ENCODE assay signal across 14 cellular contexts in the genomic region with DNA sequence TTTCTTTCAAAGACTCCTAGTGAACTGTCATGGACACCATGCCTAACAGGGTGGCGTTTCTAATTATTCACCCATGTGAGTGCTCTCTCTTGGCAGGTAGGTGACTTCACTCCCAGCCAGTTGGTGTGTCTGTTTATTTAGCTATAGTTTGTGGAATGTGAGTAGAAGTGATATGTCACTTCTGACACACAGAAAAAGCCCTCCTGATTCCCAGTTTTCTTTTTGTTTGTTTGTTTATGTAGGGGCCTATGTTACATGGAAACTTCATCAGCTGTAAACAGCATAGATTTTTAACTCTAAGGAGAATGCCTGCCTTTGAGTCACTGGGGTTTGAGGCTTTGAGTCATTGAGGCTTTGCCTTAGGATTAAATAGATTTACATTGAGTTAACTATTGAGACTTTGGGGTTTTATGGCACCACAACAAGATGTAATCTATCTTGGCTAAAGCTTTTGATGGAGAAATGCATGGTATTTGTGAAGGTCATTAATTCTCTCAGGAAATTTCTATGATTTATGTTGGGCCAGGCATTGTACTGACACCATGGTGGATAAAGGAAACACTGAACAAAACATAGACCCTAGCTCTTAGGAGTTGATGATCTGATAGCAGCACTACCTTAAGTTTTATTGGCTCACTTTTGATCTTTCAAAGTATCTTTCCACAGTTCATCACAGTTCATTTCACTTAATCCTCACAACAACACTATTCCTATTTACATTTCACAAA. TPM values are rescaled to one million over a fixed set of nuclear protein-coding genes. Genes with fewer than 3 reads are reported as not detected.
DNase-seq lines count a peak whose midpoint lies in the region; ATAC-seq lines count a peak whose summit lies in the region.
"Had no signal": no experiment of that assay in that cellular context is flagged by ENCODE, and none has a peak within 500 bp of the region (broad histone marks: within the 10 kb centered on the region; RNA-seq: fewer than 3 reads in every experiment).

No MANE protein-coding gene starts in this region.

- ATAC-seq in GM21619 (IDR thresholded peaks at IDR 0.05; ENCODE audit: unreplicated experiment) = no peak
- ATAC-seq: activated CD4-positive, alpha-beta T cell treated with anti-CD3 and anti-CD28 coated beads for 36 hours had no signal

- DNase-seq in AG08395 (ENCODE audit: low spot score) = peak; percentile 27
- DNase-seq in HT1080 (ENCODE audit: low read depth) = peak; percentile 52
- DNase-seq in SW480 (ENCODE audit: low spot score) = peak; percentile 44
- peak; percentile 55 for DNase-seq in islet precursor cell
- no peak for DNase-seq in activated CD8-positive, alpha-beta memory T cell treated with anti-CD3 and anti-CD28 coated beads, Interleukin-2, amount 50 U/mL, for 48 hours
- no peak for DNase-seq in COR-L47 (lab: John Stamatoyannopoulos, UW)
- no peak for DNase-seq in NCI-H526 (lab: John Stamatoyannopoulos, UW)
- DNase-seq: activated CD4-positive, alpha-beta T cell treated with anti-CD3 and anti-CD28 coated beads for 36 hours; activated T-cell treated with anti-CD3 and anti-CD28 coated beads, Interleukin-2, amount 50 U/mL, for 48 hours; amniotic stem cell; NCI-H2171 treated with DMSO at 0.1 percent for 48 hours; nucleus accumbens; spleen had no signal

RNA-seq across cellular contexts. Expression of a gene that starts 45.3 kb away (rescaled TPM):
- 29.3 and 33.5 TPM in 2 replicates for total RNA-seq in HT1080 (2014; rRNA removed; shearing (Covaris generic))
- polyA plus RNA-seq in HT1080 (2015; cell fraction: cytosol; rRNA removed) = 49.3 and 56.4 TPM in 2 replicates
- 74.5 and 78.4 TPM in 2 replicates for polyA plus RNA-seq in HT1080 (2015; cell fraction: nucleus; rRNA removed)

Comparison
In these comparisons a context has a peak if more than half of its experiments do, and no peak if none do; other contexts are left out.
1. DNase-seq: peak in AG08395 (single experiment), HT1080 (single experiment), SW480 (single experiment) and islet precursor cell (single experiment); none in activated CD8-positive, alpha-beta memory T cell treated with anti-CD3 and anti-CD28 coated beads, Interleukin-2, amount 50 U/mL, for 48 hours (single experiment), COR-L47 (single experiment) and NCI-H526 (0 of 2).